Comparison of ENCODE assay signal across 8 cellular contexts in genomic region chr1:149812893-149813801, GRCh38. TPM values are rescaled to one million over a fixed set of nuclear protein-coding genes. Genes with fewer than 3 reads are reported as not detected.
A peak's percentile ranks its signal among the peaks of the same experiment; 100 is the strongest.
DNase-seq lines count a peak whose midpoint lies in the region; ATAC-seq, FAIRE-seq and TF ChIP-seq lines count a peak whose summit lies in the region.
"Not testable (repeated sequence)": the region's sequence is repeated elsewhere in the genome, so short reads cannot be mapped to it uniquely, and the experiment has no call there.

No MANE protein-coding gene starts in this region.

- not testable (repeated sequence) for TF ChIP-seq EP300 in A549 (IDR thresholded peaks at IDR 0.05)

- H3K36me3 ChIP-seq in gastrocnemius medialis: not testable (repeated sequence)

- H3K9me3 ChIP-seq in A549, gastrocnemius medialis: not testable (repeated sequence)

- H3K4me2 ChIP-seq in A549: peak overlapping the region; percentile 73

- H3K27ac ChIP-seq in A549 (peak overlapping the region; percentile 78 to 85), gastrocnemius medialis (peak overlapping the region; percentile 80 to 89 (median 82))

- H3K4me1 ChIP-seq in A549, gastrocnemius medialis: not testable (repeated sequence)

- CTCF ChIA-PET in A549 (lab: Yijun Ruan, JAX): not testable (repeated sequence)

- in situ Hi-C loops in GM18951 (cut with MboI; ENCODE audit: low sequenced_read_pairs, unreplicated experiment); gastrocnemius medialis (cut with MboI; ENCODE audit: low sequenced_read_pairs in 4 of 4): not testable (repeated sequence)

- DNase-seq in A549 (ENCODE audit: low read depth in 1 of 2, low spot score in 1 of 2) (peak in 1 of 2 experiments; percentile 89), HK-2 (ENCODE audit: unreplicated experiment) (peak; percentile 44), NCI-H748 (lab: John Stamatoyannopoulos, UW; ENCODE audit: unreplicated experiment) (peak; percentile 85), cerebellar cortex (ENCODE audit: low spot score) (peak; percentile 86), islet precursor cell (peak; percentile 59), gastrocnemius medialis (peak; percentile 22 to 35)
- DNase-seq in activated CD4-positive, alpha-beta T cell treated with anti-CD3 and anti-CD28 coated beads for 1 hour: peak; percentile 53

- not testable (repeated sequence) for FAIRE-seq in A549 (lab: Jason Lieb, UNC)

- intact Hi-C loops in gastrocnemius medialis (cut with DNase I; ENCODE audit: low total_unique reads): not testable (repeated sequence)

- 5% methylated on average over 14 of the region's 62 CpGs for WGBS in A549 (ENCODE audit: missing lambda C conversion rate)

- H3K4me3 ChIP-seq in A549: peak overlapping the region; percentile 57
- H3K4me3 ChIP-seq in gastrocnemius medialis: peak overlapping the region; percentile 71 to 79 (median 76)

- TF ChIP-seq POLR2A in A549 (IDR thresholded peaks at IDR 0.05; ENCODE audit: low read length) (peak; percentile 81), GM18951 (IDR thresholded peaks at IDR 0.05; ENCODE audit: extremely low read depth, insufficient read depth, insufficient read length) (peak; percentile 89), gastrocnemius medialis (IDR thresholded peaks at IDR 0.05) (peak; percentile 41 to 58)

- not testable (repeated sequence) for TF ChIP-seq CTCF in A549 (IDR thresholded peaks at IDR 0.05)
- peak in 1 of 5 experiments; percentile 8 for TF ChIP-seq CTCF in gastrocnemius medialis (IDR thresholded peaks at IDR 0.05 in 4 of 5, conservative IDR thresholded peaks at IDR 0.05 in 1 of 5)

- POLR2A ChIA-PET in A549 (lab: Yijun Ruan, JAX): interaction anchor here (1.2 kb wide), 1 partner anchor 74 kb away, joined by 3 read pairs; a partner anchor contains a TSS

- not testable (repeated sequence) for H3K27me3 ChIP-seq in gastrocnemius medialis

- TF ChIP-seq RAD21 in A549 (conservative IDR thresholded peaks at IDR 0.05 in 1 of 2, IDR thresholded peaks at IDR 0.05 in 1 of 2): not testable (repeated sequence)

- peak; percentile 60 to 73 for ATAC-seq in A549
- peak; percentile 39 to 43 for ATAC-seq in gastrocnemius medialis

TF ChIP-seq in A549, 52 proteins besides CTCF, POLR2A, EP300 and RAD21:
- TF ChIP-seq MAX (IDR thresholded peaks at IDR 0.05) (peak; percentile 57), PHF8 (IDR thresholded peaks at IDR 0.05; ENCODE audit: borderline replicate concordance, low read depth) (peak; percentile 70; the same call in 1 of the 2 replicates), JUN (IDR thresholded peaks at IDR 0.05) (peak in 1 of 2 experiments; percentile 93; a peak in 4 of 5 replicates)

RNA-seq across cellular contexts. Expression of gene FCGR1A, which starts 30.7 kb away (rescaled TPM):
- not detected in 2 replicates for polyA plus RNA-seq in A549 (2011; rRNA removed)
- polyA plus RNA-seq in A549 (2012; cell fraction: cytosol; rRNA removed): not detected in 2 replicates
- not detected in 2 replicates for polyA plus RNA-seq in A549 (2012; cell fraction: nucleus; rRNA removed)
- not detected in 3 replicates for polyA plus RNA-seq in A549 (2017; fragmentation: RNase III; extraction: RNeasy Plus Mini Kit Qiagen cat#74134 plus additional on column Dnase treatment)
- not detected in 2 replicates for polyA minus RNA-seq in A549 (2011; rRNA and poly(A)+ RNA removed)
- 1 to 10 TPM in 1 of 4 donors, not detected in 3; 2.5 TPM for total RNA-seq in gastrocnemius medialis
